ENCODE assay signal across 18 cellular contexts in the genomic region with DNA sequence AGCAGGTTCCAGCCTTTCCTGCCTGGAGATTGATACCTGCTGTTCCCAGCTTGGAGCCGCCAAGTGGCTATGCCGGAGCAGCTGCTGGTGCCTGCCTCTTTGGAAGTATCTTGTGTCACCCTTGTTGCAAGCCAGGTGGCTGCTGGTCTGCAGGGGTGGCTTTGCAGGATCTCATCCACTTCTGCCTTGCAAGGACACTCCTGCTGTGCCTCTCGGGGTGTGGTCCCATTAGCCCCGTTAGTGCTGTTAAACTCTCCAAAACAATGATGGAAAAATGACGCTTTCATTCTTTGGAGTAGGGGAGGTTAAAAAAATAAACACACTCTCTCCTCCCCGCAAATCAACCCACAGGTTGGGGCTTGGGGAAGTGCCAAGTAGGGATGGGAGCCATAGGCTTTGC.
A peak's percentile ranks its signal among the peaks of the same experiment; 100 is the strongest.
DNase-seq lines count a peak whose midpoint lies in the region; TF ChIP-seq lines count a peak whose summit lies in the region.
"Had no signal": no experiment of that assay in that cellular context is flagged by ENCODE, and none has a peak within 500 bp of the region (broad histone marks: within the 10 kb centered on the region; RNA-seq: fewer than 3 reads in every experiment).

No MANE protein-coding gene starts in this region.

- H3K4me1 ChIP-seq in adrenal gland (replicated peaks in 1 of 2): no peaks in the 10 kb centered on the region
- H3K4me1 ChIP-seq: lower lobe of right lung, spleen had no signal

- no peak overlapping the region for H3K27ac ChIP-seq in adrenal gland
- H3K27ac ChIP-seq: lower lobe of right lung, spleen had no signal

- no peaks in the 10 kb centered on the region for H3K27me3 ChIP-seq in adrenal gland
- H3K27me3 ChIP-seq: spleen had no signal

- no peaks in the 10 kb centered on the region for H3K36me3 ChIP-seq in adrenal gland (replicated peaks in 1 of 2)
- H3K36me3 ChIP-seq: lower lobe of right lung, spleen had no signal

- peaks cover 2% of the 10 kb centered on the region for H3K9me3 Mint-ChIP-seq in glutamatergic neuron (ENCODE audit: unreplicated experiment)
- H3K9me3 Mint-ChIP-seq: activated CD4-positive, alpha-beta T cell treated with anti-CD3 and anti-CD28 coated beads, Interleukin-2, amount 10 ng/mL, durations not matched to agents 7 days and 5 days; CD4-positive, alpha-beta memory T cell had no signal

- no peak overlapping the region for H3K4me3 Mint-ChIP-seq in glutamatergic neuron (ENCODE audit: unreplicated experiment)
- H3K4me3 Mint-ChIP-seq: activated CD4-positive, alpha-beta T cell treated with anti-CD3 and anti-CD28 coated beads, Interleukin-2, amount 10 ng/mL, durations not matched to agents 7 days and 5 days; CD4-positive, alpha-beta memory T cell had no signal

- intact Hi-C loops in adrenal gland (cut with DNase I): no loop called here

- WGBS in adrenal gland, 4 donors: 73 to 87% (median 78%) methylated on average over 6 of the region's 6 CpGs

- DNase-seq in NCI-H1092 (lab: John Stamatoyannopoulos, UW) (peak; percentile 55), NCI-H2081 (lab: John Stamatoyannopoulos, UW) (peak; percentile 75 to 95), NCI-H524 (lab: John Stamatoyannopoulos, UW) (peak; percentile 88 to 95), glutamatergic neuron (peak; percentile 24), globus pallidus (ENCODE audit: low spot score) (no peak), adrenal gland (no peak)
- no peak for DNase-seq in stimulated activated naive CD4-positive, alpha-beta T cell treated with Interleukin-2 at 50 U/mL for 16 hours (lab: John Stamatoyannopoulos, UW)
- DNase-seq: activated CD4-positive, alpha-beta T cell treated with anti-CD3 and anti-CD28 coated beads, Interleukin-2, amount 10 ng/mL, durations not matched to agents 7 days and 5 days; activated CD8-positive, alpha-beta memory T cell treated with anti-CD3 and anti-CD28 coated beads, Interleukin-2, amount 50 U/mL, for 48 hours; activated gamma-delta T cell; CD4-positive, alpha-beta memory T cell; dermis blood vessel endothelial cell; foreskin fibroblast; hippocampal formation; lower lobe of right lung; retina; spleen had no signal

- H3K36me3 Mint-ChIP-seq in glutamatergic neuron (ENCODE audit: unreplicated experiment): peaks cover 6% of the 10 kb centered on the region
- H3K36me3 Mint-ChIP-seq: CD4-positive, alpha-beta memory T cell had no signal

- peaks cover 3% of the 10 kb centered on the region for H3K4me1 Mint-ChIP-seq in glutamatergic neuron (ENCODE audit: low read depth, unreplicated experiment)
- H3K4me1 Mint-ChIP-seq: activated CD4-positive, alpha-beta T cell treated with anti-CD3 and anti-CD28 coated beads, Interleukin-2, amount 10 ng/mL, durations not matched to agents 7 days and 5 days; CD4-positive, alpha-beta memory T cell had no signal

- no peak overlapping the region for H3K27ac Mint-ChIP-seq in glutamatergic neuron (ENCODE audit: unreplicated experiment)
- H3K27ac Mint-ChIP-seq: activated CD4-positive, alpha-beta T cell treated with anti-CD3 and anti-CD28 coated beads, Interleukin-2, amount 10 ng/mL, durations not matched to agents 7 days and 5 days; CD4-positive, alpha-beta memory T cell had no signal

- no peaks in the 10 kb centered on the region for H3K9me3 ChIP-seq in adrenal gland (replicated peaks in 1 of 3)
- H3K9me3 ChIP-seq: lower lobe of right lung, spleen had no signal

- no peak for TF ChIP-seq POLR2A in adrenal gland (IDR thresholded peaks at IDR 0.05)

- no peak for TF ChIP-seq CTCF in glutamatergic neuron (IDR thresholded peaks at IDR 0.05; ENCODE audit: partially characterized antibody, unreplicated experiment)
- TF ChIP-seq CTCF in adrenal gland (IDR thresholded peaks at IDR 0.05): no peak

- no peaks in the 10 kb centered on the region for H3K27me3 Mint-ChIP-seq in glutamatergic neuron (ENCODE audit: unreplicated experiment)
- H3K27me3 Mint-ChIP-seq: activated CD4-positive, alpha-beta T cell treated with anti-CD3 and anti-CD28 coated beads, Interleukin-2, amount 10 ng/mL, durations not matched to agents 7 days and 5 days had no signal

- no peak overlapping the region for H3K4me3 ChIP-seq in adrenal gland
- H3K4me3 ChIP-seq: K562, lower lobe of right lung, spleen had no signal

Comparison
In these comparisons a context has a peak if more than half of its experiments do, and no peak if none do; other contexts are left out.
1. DNase-seq: peak in NCI-H1092 (single experiment), NCI-H2081 (2 of 2), NCI-H524 (2 of 2) and glutamatergic neuron (single experiment); none in globus pallidus (single experiment), stimulated activated naive CD4-positive, alpha-beta T cell treated with Interleukin-2 at 50 U/mL for 16 hours (single experiment) and adrenal gland (0 of 7).